ENCODE assay signal across 9 cellular contexts in the genomic region with DNA sequence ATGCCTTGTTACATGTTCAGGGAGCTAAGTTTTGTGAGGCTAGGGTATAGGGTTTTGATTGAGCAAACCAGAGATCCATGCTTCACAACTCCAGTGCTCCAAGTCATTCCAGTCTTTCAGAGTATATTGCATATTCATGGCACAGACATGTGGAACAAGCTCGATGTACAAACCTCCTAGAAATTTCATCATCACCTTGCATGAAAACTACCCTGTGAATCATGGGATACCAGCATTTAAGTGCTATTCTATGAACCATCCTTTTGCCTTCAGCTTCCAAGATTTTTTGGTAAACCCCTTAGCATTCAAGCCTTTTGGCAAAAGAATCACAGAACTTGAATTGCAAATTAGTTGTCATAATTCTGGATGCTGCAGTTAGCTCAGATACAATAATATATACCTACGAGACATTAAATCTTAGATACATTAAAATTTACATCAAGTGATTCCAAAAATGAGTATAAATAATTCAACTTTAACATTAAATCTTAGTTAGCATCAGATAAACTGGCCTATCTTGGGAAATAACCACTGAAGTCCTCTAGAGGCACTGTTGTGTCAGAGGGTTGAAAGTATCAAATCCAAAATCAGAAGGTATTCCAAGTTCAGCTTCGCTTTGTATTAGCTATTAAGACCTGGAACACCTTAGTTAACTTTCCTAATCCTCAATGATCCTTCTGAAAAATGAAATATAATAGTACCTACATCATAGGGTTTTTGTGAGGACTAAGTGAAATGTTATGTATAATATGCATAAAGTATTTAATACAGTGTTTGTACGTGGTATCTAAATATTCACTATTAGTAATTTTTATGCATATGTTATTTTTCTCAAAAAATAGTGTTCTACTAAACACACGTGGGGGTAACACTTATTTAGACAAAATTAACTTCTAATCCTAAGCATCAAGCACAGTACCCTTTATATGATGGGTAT. TPM values are rescaled to one million over a fixed set of nuclear protein-coding genes. Genes with fewer than 3 reads are reported as not detected.
DNase-seq lines count a peak whose midpoint lies in the region; ATAC-seq, FAIRE-seq and TF ChIP-seq lines count a peak whose summit lies in the region.
"Had no signal": no experiment of that assay in that cellular context is flagged by ENCODE, and none has a peak within 500 bp of the region (broad histone marks: within the 10 kb centered on the region; RNA-seq: fewer than 3 reads in every experiment).

No MANE protein-coding gene starts in this region.

- DNase-seq in GM13977 (ENCODE audit: low spot score) (no peak), HTR-8/SVneo (ENCODE audit: insufficient read length, low spot score) (peak; percentile 7), brain microvascular endothelial cell (no peak), neural crest cell (ENCODE audit: low read depth, low spot score) (no peak), aorta (no peak), NCI-H226 (no peak)

- 87 to 91% methylated on average over 5 of the region's 5 CpGs for WGBS in aorta, 2 donors

- TF ChIP-seq CTCF in GM13977 (IDR thresholded peaks at IDR 0.05; ENCODE audit: extremely low read depth, insufficient read depth, missing control alignments): peak; percentile 44
- peak; percentile 60 for TF ChIP-seq CTCF in brain microvascular endothelial cell (IDR thresholded peaks at IDR 0.05; ENCODE audit: low read depth, low read length, missing control alignments)
- TF ChIP-seq CTCF in neural crest cell (conservative IDR thresholded peaks at IDR 0.05): peak; percentile 71

- H3K4me3 ChIP-seq in brain microvascular endothelial cell (ENCODE audit: low read depth, low read length) (no peak overlapping the region), aorta (ENCODE audit: low read length in 2 of 2) (no peak overlapping the region)

- H3K9me3 ChIP-seq in aorta (ENCODE audit: control insufficient read depth, low read length): no peaks in the 10 kb centered on the region

- peaks cover 0 to 4% of the 10 kb centered on the region in 2 donors for H3K4me1 ChIP-seq in aorta (ENCODE audit: control insufficient read depth in 1 of 2, insufficient read depth in 2 of 2, low read length in 2 of 2)

- H3K27me3 Mint-ChIP-seq in neural crest cell (ENCODE audit: low read depth): no peaks in the 10 kb centered on the region

- H3K4me1 Mint-ChIP-seq in neural crest cell: no peaks in the 10 kb centered on the region

- H3K9me3 Mint-ChIP-seq in neural crest cell: peaks cover 3% of the 10 kb centered on the region
- H3K9me3 Mint-ChIP-seq: T-helper 1 cell treated with Interleukin-12 subunit alpha and Interleukin-12 subunit beta and Interleukin-4 antibody, amounts not matched to agents 30 μg/mL and 1 μg/mL, for 36 hours had no signal

- H3K27ac Mint-ChIP-seq in neural crest cell (ENCODE audit: unreplicated experiment): no peak overlapping the region
- H3K27ac Mint-ChIP-seq: T-helper 1 cell treated with Interleukin-12 subunit alpha and Interleukin-12 subunit beta and Interleukin-4 antibody, amounts not matched to agents 30 μg/mL and 1 μg/mL, for 36 hours had no signal

- H3K4me3 Mint-ChIP-seq in neural crest cell: no peak overlapping the region
- H3K4me3 Mint-ChIP-seq: T-helper 1 cell treated with Interleukin-12 subunit alpha and Interleukin-12 subunit beta and Interleukin-4 antibody, amounts not matched to agents 30 μg/mL and 1 μg/mL, for 36 hours had no signal

- intact Hi-C loops in aorta (cut with DNase I): no loop called here

- H3K27me3 ChIP-seq in brain microvascular endothelial cell (replicated peaks) (no peaks in the 10 kb centered on the region), aorta (ENCODE audit: control insufficient read depth in 1 of 2, insufficient read depth in 2 of 2, low read length in 1 of 2) (no peaks in the 10 kb centered on the region)

- H3K27ac ChIP-seq in brain microvascular endothelial cell (no peak overlapping the region), aorta (ENCODE audit: low read depth in 1 of 2, low read length in 2 of 2) (no peak overlapping the region)

- no peaks in the 10 kb centered on the region for H3K36me3 Mint-ChIP-seq in neural crest cell (ENCODE audit: low read depth)

- H3K36me3 ChIP-seq in brain microvascular endothelial cell (replicated peaks) (no peaks in the 10 kb centered on the region), aorta (ENCODE audit: control insufficient read depth in 1 of 2, insufficient read depth in 2 of 2, low read length in 1 of 2) (no peaks in the 10 kb centered on the region)

- FAIRE-seq in HTR-8/SVneo (lab: Jason Lieb, UNC): no peak

- in situ Hi-C loops in GM13977 (cut with MboI; ENCODE audit: low pct_unique_long_range_greater_than_20kb, low sequenced_read_pairs, unreplicated experiment): no loop called here
- in situ Hi-C loops in brain microvascular endothelial cell (cut with HindIII; ENCODE audit: low pct_ligation_motif_present, low sequenced_read_pairs): no loop called here

- ATAC-seq in aorta (ENCODE audit: low FRiP score): no peak
- no peak for ATAC-seq in HG03139 (IDR thresholded peaks at IDR 0.05; ENCODE audit: unreplicated experiment)
- no peak for ATAC-seq in GM21737 (IDR thresholded peaks at IDR 0.05; ENCODE audit: unreplicated experiment)

RNA-seq across cellular contexts. Expression of a gene that starts 55.5 kb away (rescaled TPM):
- total RNA-seq in neural crest cell (0.30 TPM in 1 of 2 replicates, not detected in the other), aorta (under 1 TPM in 1 of 2 donors, not detected in 1; 0.26 TPM)
- 10 to 100 TPM in 1 of 2 donors, 1 to 10 TPM in 1; 2.4 to 11.1 TPM for polyA plus RNA-seq in aorta
